27 cellular contexts compared by ENCODE assay signal in the genomic region with DNA sequence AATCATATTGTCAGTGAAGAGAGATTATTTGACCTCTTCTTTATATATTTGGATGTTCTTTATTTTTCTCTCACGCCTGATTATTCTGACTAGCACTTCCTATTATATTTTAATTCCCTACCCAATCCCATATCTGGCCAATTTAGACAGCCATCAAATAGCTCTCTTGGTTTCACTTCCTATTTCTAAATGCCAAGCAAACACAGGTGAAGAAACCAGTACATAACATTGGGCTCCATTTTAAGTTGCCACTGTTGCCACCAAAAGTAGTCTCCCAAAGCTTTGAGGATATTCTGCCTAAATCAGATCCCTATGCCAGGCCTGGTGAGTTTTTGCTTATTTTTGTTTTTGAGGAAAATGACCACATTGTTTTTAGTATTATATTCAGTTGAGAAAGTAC.
"Had no signal": no experiment of that assay in that cellular context is flagged by ENCODE, and none has a peak within 500 bp of the region (broad histone marks: within the 10 kb centered on the region; RNA-seq: fewer than 3 reads in every experiment).

No MANE protein-coding gene starts in this region.

- H3K9me3 ChIP-seq: colonic mucosa, esophagus squamous epithelium, gastrocnemius medialis, heart right ventricle, left lung, lower lobe of right lung, mucosa of descending colon had no signal

- H3K4me3 ChIP-seq: colonic mucosa, dorsolateral prefrontal cortex, esophagus squamous epithelium, gastrocnemius medialis, heart right ventricle, left lung, lower lobe of right lung, mucosa of descending colon had no signal

- FAIRE-seq: endothelial cell of umbilical vein, islet of Langerhans, keratinocyte had no signal

- H3K27me3 ChIP-seq: colonic mucosa, dorsolateral prefrontal cortex, esophagus squamous epithelium, gastrocnemius medialis, heart right ventricle, left lung had no signal

- H3K4me1 ChIP-seq: colonic mucosa, esophagus squamous epithelium, gastrocnemius medialis, heart right ventricle, left lung, lower lobe of right lung had no signal

- DNase-seq: colonic mucosa; cortex of kidney; dorsolateral prefrontal cortex; effector CD4-positive, alpha-beta T cell; effector memory CD4-positive, alpha-beta T cell; erythroblast; esophagus squamous epithelium; foreskin fibroblast; foreskin melanocyte; gastrocnemius medialis; glutamatergic neuron; head of caudate nucleus; heart right ventricle; hippocampal formation; left cardiac atrium; left lung; left ventricle myocardium superior; lower lobe of right lung; mesenchymal stem cell; mucosa of descending colon; naive B cell; naive thymus-derived CD8-positive, alpha-beta T cell had no signal

- H3K36me3 ChIP-seq: colonic mucosa, esophagus squamous epithelium, gastrocnemius medialis, heart right ventricle, left lung, lower lobe of right lung had no signal

- ATAC-seq: esophagus mucosa; gastrocnemius medialis; heart right ventricle; left cardiac atrium; left lung; left ventricle myocardium superior; lower lobe of right lung; mucosa of descending colon; naive thymus-derived CD8-positive, alpha-beta T cell had no signal

- H3K27ac ChIP-seq: colonic mucosa, dorsolateral prefrontal cortex, epithelial cell of prostate, esophagus squamous epithelium, gastrocnemius medialis, heart right ventricle, left lung, lower lobe of right lung had no signal
